Comparison of ENCODE assay signal across 6 cellular contexts in the genomic region with DNA sequence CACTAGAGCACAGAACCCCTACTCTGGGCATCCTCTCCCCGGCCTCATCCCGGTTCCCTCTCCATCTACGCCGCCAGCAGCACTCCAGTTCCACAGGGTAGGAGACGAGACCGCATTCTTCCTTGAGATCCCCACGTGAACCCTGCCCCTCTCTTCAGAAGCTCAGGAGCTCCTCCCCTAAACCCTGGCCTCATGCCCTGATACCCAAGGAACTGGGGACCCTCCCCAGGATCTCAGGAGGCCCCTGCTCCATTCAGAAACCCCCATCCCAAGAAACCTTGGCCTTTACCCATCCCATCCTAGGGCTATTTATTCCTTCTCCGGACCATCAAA. TPM values are rescaled to one million over a fixed set of nuclear protein-coding genes. Genes with fewer than 3 reads are reported as not detected.
DNase-seq lines count a peak whose midpoint lies in the region; ATAC-seq lines count a peak whose summit lies in the region.

No MANE protein-coding gene starts in this region.

- H3K27me3 ChIP-seq in subcutaneous abdominal adipose tissue (ENCODE audit: control insufficient read depth in 5 of 5, insufficient read depth in 4 of 5, low read length in 5 of 5): peaks cover 0 to 6% (median 2%) of the 10 kb centered on the region in 5 donors

- H3K27ac ChIP-seq in epithelial cell of prostate (peak overlapping the region; percentile 80), subcutaneous abdominal adipose tissue (ENCODE audit: low read depth, low read length) (peak overlapping the region; percentile 70)

- H3K36me3 Mint-ChIP-seq in activated CD4-positive, alpha-beta T cell treated with anti-CD3 and anti-CD28 coated beads for 36 hours (ENCODE audit: low read depth): peaks cover 11% of the 10 kb centered on the region

- no peaks in the 10 kb centered on the region for H3K9me3 ChIP-seq in subcutaneous abdominal adipose tissue (ENCODE audit: control insufficient read depth in 5 of 5, low read length in 5 of 5)

- peaks cover 0 to 20% (median 11%) of the 10 kb centered on the region in 5 donors for H3K36me3 ChIP-seq in subcutaneous abdominal adipose tissue (ENCODE audit: control insufficient read depth in 5 of 5, insufficient read depth in 5 of 5, low read length in 5 of 5)

- H3K4me3 Mint-ChIP-seq in activated CD4-positive, alpha-beta T cell treated with anti-CD3 and anti-CD28 coated beads for 36 hours: peak overlapping the region; percentile 86

- peaks cover 12% of the 10 kb centered on the region for H3K4me1 Mint-ChIP-seq in activated CD4-positive, alpha-beta T cell treated with anti-CD3 and anti-CD28 coated beads for 36 hours

- no peaks in the 10 kb centered on the region for H3K27me3 Mint-ChIP-seq in activated CD4-positive, alpha-beta T cell treated with anti-CD3 and anti-CD28 coated beads for 36 hours

- no peak for DNase-seq in activated CD4-positive, alpha-beta T cell treated with anti-CD3 and anti-CD28 coated beads for 36 hours
- DNase-seq in activated CD4-positive, alpha-beta T cell treated with anti-CD3 and anti-CD28 coated beads for 48 hours: no peak
- DNase-seq in epithelial cell of prostate (ENCODE audit: low read depth, low spot score) (no peak), T1000 (lab: John Stamatoyannopoulos, UW) (no peak), NCI-H2227 (lab: John Stamatoyannopoulos, UW; ENCODE audit: unreplicated experiment) (no peak)

- POLR2A ChIA-PET in activated CD4-positive, alpha-beta T cell treated with anti-CD3 and anti-CD28 coated beads for 36 hours (lab: Charles Lee): interaction anchor here (0.8 kb wide), 1 partner anchor 13 kb away, joined by 4 read pairs; no protein-coding TSS in a partner anchor

- H3K27ac Mint-ChIP-seq in activated CD4-positive, alpha-beta T cell treated with anti-CD3 and anti-CD28 coated beads for 36 hours: peak overlapping the region; percentile 83

- peak overlapping the region in 2 of 5 donors; percentile 48 to 59 for H3K9ac ChIP-seq in subcutaneous abdominal adipose tissue (ENCODE audit: low read length in 5 of 5)

- no peaks in the 10 kb centered on the region for H3K9me3 Mint-ChIP-seq in activated CD4-positive, alpha-beta T cell treated with anti-CD3 and anti-CD28 coated beads for 36 hours (ENCODE audit: low read depth)

- intact Hi-C loops in activated CD4-positive, alpha-beta T cell treated with anti-CD3 and anti-CD28 coated beads for 36 hours (cut with DNase I, micrococcal nuclease): no loop called here

- CTCF ChIA-PET in activated CD4-positive, alpha-beta T cell treated with anti-CD3 and anti-CD28 coated beads for 36 hours (lab: Charles Lee): interaction anchor here (1.1 kb wide), 1 partner anchor 12 kb away, joined by 3 read pairs; no protein-coding TSS in a partner anchor

- H3K4me3 ChIP-seq in subcutaneous abdominal adipose tissue (ENCODE audit: low read depth in 1 of 5, low read length in 5 of 5): peak overlapping the region; percentile 36 to 70 (median 58)

- H3K4me1 ChIP-seq in subcutaneous abdominal adipose tissue (ENCODE audit: control insufficient read depth in 5 of 5, insufficient read depth in 5 of 5, low read length in 5 of 5): peaks cover 0 to 27% (median 21%) of the 10 kb centered on the region in 5 donors

- ATAC-seq in activated CD4-positive, alpha-beta T cell treated with anti-CD3 and anti-CD28 coated beads for 36 hours: no peak

RNA-seq across cellular contexts. Expression of a gene that starts 1.1 kb away (rescaled TPM):
- total RNA-seq in activated CD4-positive, alpha-beta T cell treated with anti-CD3 and anti-CD28 coated beads for 36 hours: 10 to 100 TPM; 22.3 to 23.0 TPM

RNA-seq across cellular contexts. Expression of a gene that starts 13.3 kb away (rescaled TPM):
- 100 to 1,000 TPM; 174 to 202 TPM for total RNA-seq in activated CD4-positive, alpha-beta T cell treated with anti-CD3 and anti-CD28 coated beads for 36 hours

RNA-seq across cellular contexts. Expression of a gene that starts 15.0 kb away (rescaled TPM):
- 1 to 10 TPM; 7.2 to 8.5 TPM for total RNA-seq in activated CD4-positive, alpha-beta T cell treated with anti-CD3 and anti-CD28 coated beads for 36 hours

RNA-seq across cellular contexts. Expression of a gene that starts 22.5 kb away (rescaled TPM):
- total RNA-seq in activated CD4-positive, alpha-beta T cell treated with anti-CD3 and anti-CD28 coated beads for 36 hours: 1 to 10 TPM in 1 of 2 experiments, under 1 TPM in 1; 0.49 to 1.3 TPM

RNA-seq across cellular contexts. Expression of a gene that starts 48.1 kb away (rescaled TPM):
- under 1 TPM; 0.65 to 0.87 TPM for total RNA-seq in activated CD4-positive, alpha-beta T cell treated with anti-CD3 and anti-CD28 coated beads for 36 hours
